In genomic region chr10:101031796-101032636, GRCh38 we compare ENCODE assay signal across 8 cellular contexts. TPM values are rescaled to one million over a fixed set of nuclear protein-coding genes. Genes with fewer than 3 reads are reported as not detected.
DNase-seq lines count a peak whose midpoint lies in the region; ATAC-seq and TF ChIP-seq lines count a peak whose summit lies in the region.

No MANE protein-coding gene starts in this region.

- TF ChIP-seq CTCF in AG04450 (IDR thresholded peaks at IDR 0.05; ENCODE audit: low read depth, low read length) (no peak), lung (IDR thresholded peaks at IDR 0.05; ENCODE audit: control extremely low read depth, extremely low read depth) (no peak)

- H3K9me3 ChIP-seq in AG04450 (ENCODE audit: control insufficient read depth, insufficient read depth, low read length) (no peaks in the 10 kb centered on the region; the same call in 1 of the 2 replicates), ectodermal cell (ENCODE audit: control insufficient read depth, low read length) (no peaks in the 10 kb centered on the region), lung (ENCODE audit: control insufficient read depth in 2 of 2, insufficient read depth in 1 of 2, low read length in 1 of 2) (no peaks in the 10 kb centered on the region)

- H3K27ac ChIP-seq in AG04450 (ENCODE audit: low read depth, low read length): peak overlapping the region; percentile 99
- H3K27ac ChIP-seq in ectodermal cell (ENCODE audit: insufficient read depth, low read depth, low read length, poor library complexity, severe bottlenecking): no peak overlapping the region
- peak overlapping the region; percentile 80 to 93 for H3K27ac ChIP-seq in lung (ENCODE audit: low read depth in 1 of 2, low read length in 1 of 2)

- H3K4me3 ChIP-seq in AG04450 (ENCODE audit: low read depth, low read length) (peak overlapping the region; percentile 96), ectodermal cell (ENCODE audit: insufficient read depth, low read depth, low read length) (peak overlapping the region; percentile 34), lung (peak overlapping the region; percentile 47)

- H3K27me3 ChIP-seq in AG04450 (ENCODE audit: control insufficient read depth, insufficient read depth, low read length) (no peaks in the 10 kb centered on the region), ectodermal cell (ENCODE audit: control insufficient read depth, insufficient read depth, low read length, poor library complexity, severe bottlenecking) (peaks cover 80% of the 10 kb centered on the region), lung (ENCODE audit: control insufficient read depth, insufficient read depth) (no peaks in the 10 kb centered on the region)

- H3K36me3 ChIP-seq in ectodermal cell (ENCODE audit: control insufficient read depth, insufficient read depth, low read length) (no peaks in the 10 kb centered on the region), lung (ENCODE audit: control insufficient read depth in 2 of 2, insufficient read depth in 2 of 2, low read length in 2 of 2) (peaks cover 4 to 18% of the 10 kb centered on the region in 2 donors)

- POLR2A ChIA-PET in AG04450 (lab: Yijun Ruan, JAX): interaction anchor here (0.6 to 1.6 kb wide), 8 partner anchors 8 to 34 kb away, joined by 3 to 10 read pairs (median 4); partner anchors contain the start of gene KAZALD1

- CTCF ChIA-PET in AG04450 (lab: Charles Lee): interaction anchor here (0.7 to 5.8 kb wide), 8 partner anchors 9 to 1091 kb away, joined by 3 to 46 read pairs (median 6); no protein-coding TSS in a partner anchor

- DNase-seq in AG04450 (ENCODE audit: low read depth, low spot score) (no peak), NCI-H510A treated with DMSO at 0.1 percent for 48 hours (lab: John Stamatoyannopoulos, UW) (peak; percentile 35), lung (ENCODE audit: low spot score) (peak; percentile 79)
- DNase-seq in activated CD8-positive, alpha-beta memory T cell treated with anti-CD3 and anti-CD28 coated beads for 24 hours: peak; percentile 82
- DNase-seq in stimulated activated CD4-positive, alpha-beta T cell treated with anti-CD3 and anti-CD28 coated beads, Interleukin-4, amount 100 ng/mL, for 4 hours: peak; percentile 65 to 77

- H3K4me1 ChIP-seq in ectodermal cell (ENCODE audit: control insufficient read depth, insufficient read depth, low read length): peaks cover 44% of the 10 kb centered on the region
- H3K4me1 ChIP-seq in lung (ENCODE audit: control insufficient read depth in 2 of 2, insufficient read depth in 2 of 2, low read length in 2 of 2): peaks cover 2 to 3% of the 10 kb centered on the region in 2 donors

- WGBS in ectodermal cell, 2 experiments: 2% methylated on average over 47 of the region's 47 CpGs
- WGBS in lung, 2 donors: 0% methylated on average over 42 to 47 of the region's 47 CpGs

- ATAC-seq in GM21529 (IDR thresholded peaks at IDR 0.05; ENCODE audit: unreplicated experiment) (peak; percentile 43), lung (ENCODE audit: insufficient read depth, low FRiP score) (peak; percentile 59), GM18861 (IDR thresholded peaks at IDR 0.05; ENCODE audit: unreplicated experiment) (no peak)

RNA-seq across cellular contexts. Expression of gene SFXN3, which starts 1.0 kb away (rescaled TPM):
- polyA plus RNA-seq in AG04450 (2011; rRNA removed): 77.8 and 87.0 TPM in 2 replicates
- 106 and 126 TPM in 2 replicates for polyA minus RNA-seq in AG04450 (2011; rRNA and poly(A)+ RNA removed)
- polyA plus RNA-seq in ectodermal cell (2013, experiment 1 of 4): 1.5 TPM
- polyA plus RNA-seq in ectodermal cell (2013, experiment 2 of 4): 0.69 TPM
- 0.64 TPM for polyA plus RNA-seq in ectodermal cell (2013, experiment 3 of 4)
- 1.2 TPM for polyA plus RNA-seq in ectodermal cell (2013, experiment 4 of 4)
- 10 to 100 TPM; 39.0 to 95.8 TPM for total RNA-seq in lung
- polyA plus RNA-seq in lung: 10 to 100 TPM; 36.4 to 40.2 TPM

RNA-seq across cellular contexts. Expression of gene PDZD7, which starts 1.1 kb away (rescaled TPM):
- 0.27 and 0.60 TPM in 2 replicates for polyA plus RNA-seq in AG04450 (2011; rRNA removed)
- polyA minus RNA-seq in AG04450 (2011; rRNA and poly(A)+ RNA removed): 0.26 and 0.37 TPM in 2 replicates
- polyA plus RNA-seq in ectodermal cell (2013, experiment 1 of 4): 0.74 TPM
- polyA plus RNA-seq in ectodermal cell (2013, experiment 2 of 4): 0.82 TPM
- 0.69 TPM for polyA plus RNA-seq in ectodermal cell (2013, experiment 3 of 4)
- polyA plus RNA-seq in ectodermal cell (2013, experiment 4 of 4): 0.49 TPM
- total RNA-seq in lung: 1 to 10 TPM in 1 of 2 donors, under 1 TPM in 1; 0.09 to 1.3 TPM
- polyA plus RNA-seq in lung: under 1 TPM; 0.27 to 0.83 TPM

RNA-seq across cellular contexts. Expression of gene KAZALD1, which starts 29.8 kb away (rescaled TPM):
- polyA plus RNA-seq in AG04450 (2011; rRNA removed) (10.8 and 14.1 TPM in 2 replicates), lung (1 to 10 TPM; 4.1 to 6.5 TPM)
- polyA minus RNA-seq in AG04450 (2011; rRNA and poly(A)+ RNA removed): 10.9 and 11.3 TPM in 2 replicates
- polyA plus RNA-seq in ectodermal cell (2013, experiment 1 of 4): 1.4 TPM
- 1.8 TPM for polyA plus RNA-seq in ectodermal cell (2013, experiment 2 of 4)
- 2.8 TPM for polyA plus RNA-seq in ectodermal cell (2013, experiment 3 of 4)
- polyA plus RNA-seq in ectodermal cell (2013, experiment 4 of 4): 1.3 TPM
- total RNA-seq in lung: 10 to 100 TPM in 1 of 2 donors, 1 to 10 TPM in 1; 8.2 to 12.1 TPM

RNA-seq across cellular contexts. Expression of gene LZTS2, which starts 32.4 kb away (rescaled TPM):
- polyA plus RNA-seq in AG04450 (2011; rRNA removed) (33.3 and 54.3 TPM in 2 replicates), lung (10 to 100 TPM; 44.5 to 76.8 TPM)
- polyA minus RNA-seq in AG04450 (2011; rRNA and poly(A)+ RNA removed): 37.5 and 58.6 TPM in 2 replicates
- polyA plus RNA-seq in ectodermal cell (2013, experiment 1 of 4): 93.4 TPM
- polyA plus RNA-seq in ectodermal cell (2013, experiment 2 of 4): 87.8 TPM
- 80.0 TPM for polyA plus RNA-seq in ectodermal cell (2013, experiment 3 of 4)
- 93.0 TPM for polyA plus RNA-seq in ectodermal cell (2013, experiment 4 of 4)
- total RNA-seq in lung: 10 to 100 TPM; 53.2 to 58.0 TPM

RNA-seq across cellular contexts. Expression of gene TWNK, which starts 44.7 kb away (rescaled TPM):
- polyA plus RNA-seq in AG04450 (2011; rRNA removed) (4.3 and 6.9 TPM in 2 replicates), lung (1 to 10 TPM; 4.4 to 8.3 TPM)
- polyA minus RNA-seq in AG04450 (2011; rRNA and poly(A)+ RNA removed): 5.5 and 7.8 TPM in 2 replicates
- 17.1 TPM for polyA plus RNA-seq in ectodermal cell (2013, experiment 1 of 4)
- polyA plus RNA-seq in ectodermal cell (2013, experiment 2 of 4): 20.1 TPM
- polyA plus RNA-seq in ectodermal cell (2013, experiment 3 of 4): 15.1 TPM
- 17.3 TPM for polyA plus RNA-seq in ectodermal cell (2013, experiment 4 of 4)
- total RNA-seq in lung: 1 to 10 TPM; 3.9 to 6.8 TPM

Comparison
In these comparisons a context has a peak if more than half of its experiments do, and no peak if none do; other contexts are left out.
1. H3K4me3 ChIP-seq: peak in every context shown above with its lines; median percentile 96 in AG04450; 47 in lung; 34 in ectodermal cell.